In genomic region chr13:20566424-20566916, GRCh38 we compare ENCODE assay signal across 8 cellular contexts.
DNase-seq lines count a peak whose midpoint lies in the region; ATAC-seq lines count a peak whose summit lies in the region.

No MANE protein-coding gene starts in this region.

- DNase-seq in DMS153 (lab: John Stamatoyannopoulos, UW) (peak; percentile 57), SK-N-MC (ENCODE audit: low read depth, low spot score) (no peak), UCSD-AML1 (lab: John Stamatoyannopoulos, UW; ENCODE audit: unreplicated experiment) (no peak), NCI-H128 (lab: John Stamatoyannopoulos, UW; ENCODE audit: unreplicated experiment) (no peak)
- peak in 1 of 3 donors; percentile 1 for DNase-seq in effector memory CD4-positive, alpha-beta T cell

- no peaks in the 10 kb centered on the region for H3K27me3 ChIP-seq in HUES6 (ENCODE audit: control insufficient read depth, insufficient read depth, low read length)
- H3K27me3 ChIP-seq in effector memory CD4-positive, alpha-beta T cell (replicated peaks; ENCODE audit: control insufficient read depth, insufficient read depth, low read length, poor library complexity, severe bottlenecking), result no peaks in the 10 kb centered on the region
- H3K27me3 ChIP-seq in mucosa of rectum (ENCODE audit: control insufficient read depth in 2 of 2, insufficient read depth in 2 of 2, low read length in 2 of 2), result no peaks in the 10 kb centered on the region

- ATAC-seq in GM19463 (IDR thresholded peaks at IDR 0.05; ENCODE audit: unreplicated experiment), result peak; percentile 35

- H3K36me3 ChIP-seq in HUES6 (ENCODE audit: control insufficient read depth, insufficient read depth, low read length), result no peaks in the 10 kb centered on the region
- no peaks in the 10 kb centered on the region for H3K36me3 ChIP-seq in SK-N-MC (ENCODE audit: insufficient read depth, low read length)
- H3K36me3 ChIP-seq in effector memory CD4-positive, alpha-beta T cell (ENCODE audit: control insufficient read depth, insufficient read depth, low read length), result no peaks in the 10 kb centered on the region
- H3K36me3 ChIP-seq in mucosa of rectum (ENCODE audit: control insufficient read depth in 2 of 2, insufficient read depth in 2 of 2, low read length in 2 of 2), result no peaks in the 10 kb centered on the region

- H3K9me3 ChIP-seq in HUES6 (ENCODE audit: control insufficient read depth, insufficient read depth, low read depth, low read length) (peaks cover 22% of the 10 kb centered on the region), SK-N-MC (ENCODE audit: low read depth, low read length) (peaks cover 3% of the 10 kb centered on the region; the same call in 1 of the 2 replicates), mucosa of rectum (ENCODE audit: control insufficient read depth in 2 of 2, low read length in 2 of 2) (peaks cover 0 to 3% of the 10 kb centered on the region in 2 donors)
- H3K9me3 ChIP-seq in effector memory CD4-positive, alpha-beta T cell (ENCODE audit: control insufficient read depth, low read length), result no peaks in the 10 kb centered on the region

- H3K4me1 ChIP-seq in HUES6 (ENCODE audit: control insufficient read depth, insufficient read depth, low read length) (no peaks in the 10 kb centered on the region), mucosa of rectum (ENCODE audit: control insufficient read depth in 2 of 2, insufficient read depth in 2 of 2, low read length in 2 of 2) (peaks cover 5 to 9% of the 10 kb centered on the region in 2 donors)
- peaks cover 4% of the 10 kb centered on the region for H3K4me1 ChIP-seq in effector memory CD4-positive, alpha-beta T cell (ENCODE audit: control insufficient read depth, insufficient read depth, low read length, poor library complexity, severe bottlenecking)

- H3K27ac ChIP-seq in HUES6 (ENCODE audit: low read depth, low read length), result 0 out of 2 replicates have a peak overlapping the region, but pooled peaks have one; percentile 19
- H3K27ac ChIP-seq in SK-N-MC, result peak overlapping the region; percentile 88
- peak overlapping the region; percentile 67 for H3K27ac ChIP-seq in effector memory CD4-positive, alpha-beta T cell (ENCODE audit: insufficient read depth, low read length, poor library complexity, severe bottlenecking)
- peak overlapping the region; percentile 92 to 96 for H3K27ac ChIP-seq in mucosa of rectum (ENCODE audit: low read depth in 2 of 2, low read length in 2 of 2)

- peak overlapping the region; percentile 83 for H3K4me3 ChIP-seq in HUES6 (ENCODE audit: low read depth, low read length)
- H3K4me3 ChIP-seq in SK-N-MC, result peak overlapping the region; percentile 99
- peak overlapping the region; percentile 70 for H3K4me3 ChIP-seq in effector memory CD4-positive, alpha-beta T cell (ENCODE audit: insufficient read depth, low read depth, low read length, poor library complexity, severe bottlenecking)
- H3K4me3 ChIP-seq in mucosa of rectum (ENCODE audit: low read length in 2 of 2), result peak overlapping the region; percentile 73 to 90

- H3K9ac ChIP-seq in HUES6 (ENCODE audit: low read length), result peak overlapping the region; percentile 47
- peak overlapping the region; percentile 68 for H3K9ac ChIP-seq in SK-N-MC (ENCODE audit: insufficient read length)
- peak overlapping the region; percentile 84 for H3K9ac ChIP-seq in mucosa of rectum (ENCODE audit: low read depth in 1 of 2, low read length in 2 of 2)

Comparison
In these comparisons a context has a peak if more than half of its experiments do, and no peak if none do; other contexts are left out.
1. H3K27ac ChIP-seq: peak in every context shown above with its lines; median percentile 94 in mucosa of rectum; 88 in SK-N-MC; 67 in effector memory CD4-positive, alpha-beta T cell; 19 in HUES6.